ENCODE assay signal across 17 cellular contexts in genomic region chr10:97063983-97064837, GRCh38.
A peak's percentile ranks its signal among the peaks of the same experiment; 100 is the strongest.
DNase-seq lines count a peak whose midpoint lies in the region; ATAC-seq, FAIRE-seq and TF ChIP-seq lines count a peak whose summit lies in the region.
"Had no signal": no experiment of that assay in that cellular context is flagged by ENCODE, and none has a peak within 500 bp of the region (broad histone marks: within the 10 kb centered on the region; RNA-seq: fewer than 3 reads in every experiment).

No MANE protein-coding gene starts in this region.

- no peak for ATAC-seq in GM21360 (IDR thresholded peaks at IDR 0.05; ENCODE audit: unreplicated experiment)
- no peak for ATAC-seq in foreskin keratinocyte
- ATAC-seq: CD8-positive, alpha-beta T cell had no signal

- H3K36me3 ChIP-seq in MG63 (no peaks in the 10 kb centered on the region), kidney (ENCODE audit: control insufficient read depth in 1 of 2, insufficient read depth in 2 of 2, low read length in 2 of 2) (no peaks in the 10 kb centered on the region), esophagus squamous epithelium (no peaks in the 10 kb centered on the region)
- H3K36me3 ChIP-seq: BE2C had no signal

- 59 to 68% methylated on average over 14 to 17 of the region's 24 CpGs for WGBS in esophagus squamous epithelium, 2 donors

- no peak for TF ChIP-seq POLR2A in esophagus squamous epithelium (IDR thresholded peaks at IDR 0.05)

- no peak overlapping the region for H3K9ac ChIP-seq in kidney (ENCODE audit: low read length in 2 of 2)

- H3K27me3 ChIP-seq in MG63 (no peaks in the 10 kb centered on the region), esophagus squamous epithelium (peaks cover 0 to 73% (median 0%) of the 10 kb centered on the region in 4 donors), foreskin keratinocyte (peaks cover 35% of the 10 kb centered on the region)
- H3K27me3 ChIP-seq: BE2C had no signal

- TF ChIP-seq CTCF in kidney (IDR thresholded peaks at IDR 0.05; ENCODE audit: borderline replicate concordance, extremely low read depth, insufficient read depth) (no peak), esophagus squamous epithelium (IDR thresholded peaks at IDR 0.05) (no peak), foreskin keratinocyte (conservative IDR thresholded peaks at IDR 0.05) (no peak)

- H3K27ac ChIP-seq in cingulate gyrus (ENCODE audit: low read depth, low read length) (peak overlapping the region; percentile 39), kidney (ENCODE audit: low read depth in 2 of 2, low read length in 2 of 2) (no peak overlapping the region), temporal lobe (ENCODE audit: low read depth, low read length) (peak overlapping the region; percentile 44), esophagus squamous epithelium (no peak overlapping the region), foreskin keratinocyte (no peak overlapping the region)
- H3K27ac ChIP-seq: C4-2B had no signal

- no peaks in the 10 kb centered on the region for H3K9me3 ChIP-seq in MG63
- H3K9me3 ChIP-seq in kidney (ENCODE audit: control insufficient read depth in 1 of 2, low read length in 2 of 2) = no peaks in the 10 kb centered on the region
- peaks cover 0 to under 1% (median 0%) of the 10 kb centered on the region in 3 donors for H3K9me3 ChIP-seq in esophagus squamous epithelium
- H3K9me3 ChIP-seq: BE2C had no signal

- FAIRE-seq in kidney (lab: Jason Lieb, UNC) = no peak
- FAIRE-seq: A204.1, D721Med, GM12892, GM19239 had no signal

- DNase-seq in MG63 (peak; percentile 55), kidney (peak; percentile 46), esophagus squamous epithelium (lab: John Stamatoyannopoulos, UW) (no peak), foreskin keratinocyte (no peak)
- DNase-seq: BE2C; CD8-positive, alpha-beta T cell; DND-41; GDM1; IMR-90 had no signal

- intact Hi-C loops in kidney (cut with DNase I) (no loop called here), esophagus squamous epithelium (cut with DNase I) (no loop called here)

- H3K4me3 ChIP-seq in MG63 (no peak overlapping the region), kidney (ENCODE audit: low read length in 2 of 2) (no peak overlapping the region), esophagus squamous epithelium (no peak overlapping the region)

- H3K4me1 ChIP-seq in kidney (ENCODE audit: control insufficient read depth in 1 of 2, insufficient read depth in 1 of 2, low read depth in 1 of 2, low read length in 2 of 2) (no peaks in the 10 kb centered on the region), esophagus squamous epithelium (no peaks in the 10 kb centered on the region), foreskin keratinocyte (no peaks in the 10 kb centered on the region)
- H3K4me1 ChIP-seq: BE2C had no signal

Comparison
In these comparisons a context has a peak if more than half of its experiments do, and no peak if none do; other contexts are left out.
1. DNase-seq: peak in MG63 (single experiment) and kidney (single experiment); none in esophagus squamous epithelium (single experiment) and foreskin keratinocyte (0 of 2).
2. H3K27ac ChIP-seq: peak in cingulate gyrus (single experiment) and temporal lobe (single experiment); none in kidney (0 of 2), esophagus squamous epithelium (0 of 4) and foreskin keratinocyte (single experiment).